ENCODE assay signal across 15 cellular contexts in genomic region chr15:78992416-78993256, GRCh38. TPM values are rescaled to one million over a fixed set of nuclear protein-coding genes. Genes with fewer than 3 reads are reported as not detected.
DNase-seq lines count a peak whose midpoint lies in the region; ATAC-seq lines count a peak whose summit lies in the region.
"Had no signal": no experiment of that assay in that cellular context is flagged by ENCODE, and none has a peak within 500 bp of the region (broad histone marks: within the 10 kb centered on the region; RNA-seq: fewer than 3 reads in every experiment).

No MANE protein-coding gene starts in this region.

- intact Hi-C loops in activated CD4-positive, alpha-beta T cell treated with anti-CD3 and anti-CD28 coated beads for 36 hours (cut with DNase I, micrococcal nuclease), result no loop called here

- CTCF ChIA-PET in activated CD4-positive, alpha-beta T cell treated with anti-CD3 and anti-CD28 coated beads for 36 hours (lab: Charles Lee), result no interaction called here

- POLR2A ChIA-PET in activated CD4-positive, alpha-beta T cell treated with anti-CD3 and anti-CD28 coated beads for 36 hours (lab: Charles Lee), result no interaction called here

- no peak overlapping the region for H3K27ac Mint-ChIP-seq in activated CD4-positive, alpha-beta T cell treated with anti-CD3 and anti-CD28 coated beads for 36 hours
- H3K27ac Mint-ChIP-seq in activated T-helper 17 cell treated with anti-CD3 and anti-CD28 coated beads, Interleukin-2, amount 50 U/mL, for 72 hours, result peak overlapping the region; percentile 35
- peak overlapping the region; percentile 65 for H3K27ac Mint-ChIP-seq in stimulated activated naive B cell treated with anti-CD40 and anti-IgM and Interleukin-4, amounts not matched to agents 10 μg/mL and 1 μg/mL and 100 μg/mL, for 72 hours
- H3K27ac Mint-ChIP-seq: T-helper 2 cell treated with Interferon-gamma antibody and Interleukin-4, amounts not matched to agents 5 μg/mL and 100 μg/mL, for 36 hours had no signal

- DNase-seq in activated CD4-positive, alpha-beta T cell treated with anti-CD3 and anti-CD28 coated beads for 36 hours, result no peak
- DNase-seq in activated CD4-positive, alpha-beta T cell treated with anti-CD3 and anti-CD28 coated beads for 1 hour, result no peak
- DNase-seq in left lobe of liver (ENCODE audit: low spot score) (no peak), OCI-M2 (lab: John Stamatoyannopoulos, UW; ENCODE audit: unreplicated experiment) (no peak), ecto neural progenitor cell (ENCODE audit: low spot score) (no peak)
- no peak for DNase-seq in stimulated activated naive B cell treated with anti-CD40 and anti-IgM and Interleukin-4, amounts not matched to agents 10 μg/mL and 1 μg/mL and 100 μg/mL, for 72 hours
- DNase-seq in stimulated activated naive CD4-positive, alpha-beta T cell treated with Interleukin-2 at 50 U/mL for 16 hours (lab: John Stamatoyannopoulos, UW), result no peak
- DNase-seq: effector CD4-positive, alpha-beta T cell; GM23248; NCI-H146; NCI-H524 treated with DMSO at 0.1 percent for 48 hours; RPMI8226; stimulated activated naive CD4-positive, alpha-beta T cell had no signal

- no peak overlapping the region for H3K4me3 Mint-ChIP-seq in activated CD4-positive, alpha-beta T cell treated with anti-CD3 and anti-CD28 coated beads for 36 hours
- no peak overlapping the region for H3K4me3 Mint-ChIP-seq in activated T-helper 17 cell treated with anti-CD3 and anti-CD28 coated beads, Interleukin-2, amount 50 U/mL, for 72 hours
- peak overlapping the region in 1 of 2 donors; percentile 1 for H3K4me3 Mint-ChIP-seq in stimulated activated naive B cell treated with anti-CD40 and anti-IgM and Interleukin-4, amounts not matched to agents 10 μg/mL and 1 μg/mL and 100 μg/mL, for 72 hours
- H3K4me3 Mint-ChIP-seq: T-helper 2 cell treated with Interferon-gamma antibody and Interleukin-4, amounts not matched to agents 5 μg/mL and 100 μg/mL, for 36 hours had no signal

- peak; percentile 9 for ATAC-seq in activated CD4-positive, alpha-beta T cell treated with anti-CD3 and anti-CD28 coated beads for 36 hours
- ATAC-seq in activated T-helper 17 cell treated with anti-CD3 and anti-CD28 coated beads, Interleukin-2, amount 50 U/mL, for 72 hours (replicated peaks), result no peak
- ATAC-seq in left lobe of liver, result peak; percentile 43
- peak in 1 of 2 donors; percentile 26 for ATAC-seq in stimulated activated naive B cell treated with anti-CD40 and anti-IgM and Interleukin-4, amounts not matched to agents 10 μg/mL and 1 μg/mL and 100 μg/mL, for 72 hours (replicated peaks)

- no peaks in the 10 kb centered on the region for H3K27me3 Mint-ChIP-seq in activated CD4-positive, alpha-beta T cell treated with anti-CD3 and anti-CD28 coated beads for 36 hours
- H3K27me3 Mint-ChIP-seq in activated T-helper 17 cell treated with anti-CD3 and anti-CD28 coated beads, Interleukin-2, amount 50 U/mL, for 72 hours, result no peaks in the 10 kb centered on the region
- H3K27me3 Mint-ChIP-seq in stimulated activated naive B cell treated with anti-CD40 and anti-IgM and Interleukin-4, amounts not matched to agents 10 μg/mL and 1 μg/mL and 100 μg/mL, for 72 hours, result peaks cover 0 to 11% of the 10 kb centered on the region in 2 donors

- no peaks in the 10 kb centered on the region for H3K9me3 Mint-ChIP-seq in activated CD4-positive, alpha-beta T cell treated with anti-CD3 and anti-CD28 coated beads for 36 hours (ENCODE audit: low read depth)
- no peaks in the 10 kb centered on the region for H3K9me3 Mint-ChIP-seq in activated T-helper 17 cell treated with anti-CD3 and anti-CD28 coated beads, Interleukin-2, amount 50 U/mL, for 72 hours
- no peaks in the 10 kb centered on the region for H3K9me3 Mint-ChIP-seq in stimulated activated naive B cell treated with anti-CD40 and anti-IgM and Interleukin-4, amounts not matched to agents 10 μg/mL and 1 μg/mL and 100 μg/mL, for 72 hours
- H3K9me3 Mint-ChIP-seq: T-helper 2 cell treated with Interferon-gamma antibody and Interleukin-4, amounts not matched to agents 5 μg/mL and 100 μg/mL, for 36 hours had no signal

- H3K36me3 Mint-ChIP-seq in activated CD4-positive, alpha-beta T cell treated with anti-CD3 and anti-CD28 coated beads for 36 hours (ENCODE audit: low read depth), result no peaks in the 10 kb centered on the region
- no peaks in the 10 kb centered on the region for H3K36me3 Mint-ChIP-seq in activated T-helper 17 cell treated with anti-CD3 and anti-CD28 coated beads, Interleukin-2, amount 50 U/mL, for 72 hours (ENCODE audit: low read depth)
- peaks cover 6 to 9% of the 10 kb centered on the region in 2 donors for H3K36me3 Mint-ChIP-seq in stimulated activated naive B cell treated with anti-CD40 and anti-IgM and Interleukin-4, amounts not matched to agents 10 μg/mL and 1 μg/mL and 100 μg/mL, for 72 hours

- no peaks in the 10 kb centered on the region for H3K4me1 Mint-ChIP-seq in activated CD4-positive, alpha-beta T cell treated with anti-CD3 and anti-CD28 coated beads for 36 hours
- peaks cover 6% of the 10 kb centered on the region for H3K4me1 Mint-ChIP-seq in activated T-helper 17 cell treated with anti-CD3 and anti-CD28 coated beads, Interleukin-2, amount 50 U/mL, for 72 hours
- H3K4me1 Mint-ChIP-seq in stimulated activated naive B cell treated with anti-CD40 and anti-IgM and Interleukin-4, amounts not matched to agents 10 μg/mL and 1 μg/mL and 100 μg/mL, for 72 hours, result peaks cover 26 to 37% of the 10 kb centered on the region in 2 donors

RNA-seq across cellular contexts. Expression of gene CTSH, which starts 47.8 kb away (rescaled TPM):
- 10 to 100 TPM; 11.2 to 15.1 TPM for total RNA-seq in activated CD4-positive, alpha-beta T cell treated with anti-CD3 and anti-CD28 coated beads for 36 hours
- total RNA-seq in activated T-helper 17 cell treated with anti-CD3 and anti-CD28 coated beads, Interleukin-2, amount 50 U/mL, for 72 hours, result 100 to 1,000 TPM; 306 to 503 TPM
- total RNA-seq in left lobe of liver, result 38.5 TPM
